32 cellular contexts compared by ENCODE assay signal in genomic region chr10:102593804-102594079, GRCh38. TPM values are rescaled to one million over a fixed set of nuclear protein-coding genes. Genes with fewer than 3 reads are reported as not detected.
DNase-seq lines count a peak whose midpoint lies in the region; ATAC-seq and TF ChIP-seq lines count a peak whose summit lies in the region.
"Had no signal": no experiment of that assay in that cellular context is flagged by ENCODE, and none has a peak within 500 bp of the region (broad histone marks: within the 10 kb centered on the region; RNA-seq: fewer than 3 reads in every experiment).

No MANE protein-coding gene starts in this region.

- peaks cover 53% of the 10 kb centered on the region for H3K4me1 ChIP-seq in mesodermal cell (ENCODE audit: control insufficient read depth, insufficient read depth, low read length, poor library complexity, severe bottlenecking)
- H3K4me1 ChIP-seq: prostate gland had no signal

- H3K27ac ChIP-seq in angular gyrus (ENCODE audit: low read depth, low read length) = peak overlapping the region; percentile 38
- peak overlapping the region; percentile 87 for H3K27ac ChIP-seq in mesodermal cell (ENCODE audit: low read depth, low read length, severe bottlenecking)
- H3K27ac ChIP-seq: KMS-11, left ventricle myocardium inferior, prostate gland, VCaP had no signal

- peak overlapping the region; percentile 46 for H3K27ac Mint-ChIP-seq in activated CD8-positive, alpha-beta T cell treated with anti-CD3 and anti-CD28 coated beads, Interleukin-2, amount 10 ng/mL, durations not matched to agents 7 days and 5 days
- H3K27ac Mint-ChIP-seq in activated CD8-positive, alpha-beta T cell treated with anti-CD3 and anti-CD28 coated beads for 36 hours = no peak overlapping the region
- H3K27ac Mint-ChIP-seq: CD4-positive, alpha-beta T cell; type B pancreatic cell had no signal

- 84 to 87% methylated on average over 3 to 4 of the region's 6 CpGs for WGBS in mesodermal cell (ENCODE audit: insufficient coverage in 2 of 2), 2 experiments

- H3K4me1 Mint-ChIP-seq in activated CD8-positive, alpha-beta T cell treated with anti-CD3 and anti-CD28 coated beads, Interleukin-2, amount 10 ng/mL, durations not matched to agents 7 days and 5 days (ENCODE audit: low read depth) = peaks cover 5% of the 10 kb centered on the region
- no peaks in the 10 kb centered on the region for H3K4me1 Mint-ChIP-seq in activated CD8-positive, alpha-beta T cell treated with anti-CD3 and anti-CD28 coated beads for 36 hours (ENCODE audit: low read depth)

- no peak for TF ChIP-seq CTCF in activated CD8-positive, alpha-beta T cell treated with anti-CD3 and anti-CD28 coated beads for 36 hours (IDR thresholded peaks at IDR 0.05)

- no peak overlapping the region for H3K4me3 Mint-ChIP-seq in activated CD8-positive, alpha-beta T cell treated with anti-CD3 and anti-CD28 coated beads, Interleukin-2, amount 10 ng/mL, durations not matched to agents 7 days and 5 days
- no peak overlapping the region for H3K4me3 Mint-ChIP-seq in activated CD8-positive, alpha-beta T cell treated with anti-CD3 and anti-CD28 coated beads for 36 hours
- H3K4me3 Mint-ChIP-seq: CD4-positive, alpha-beta T cell; naive B cell; type B pancreatic cell had no signal

- CTCF ChIA-PET in activated CD8-positive, alpha-beta T cell treated with anti-CD3 and anti-CD28 coated beads, Interleukin-2, amount 10 ng/mL, durations not matched to agents 7 days and 5 days (lab: Charles Lee) = interaction anchor here (0.7 to 6.1 kb wide), 2 partner anchors 10 to 91 kb away, joined by 3 to 25 read pairs; no protein-coding TSS in a partner anchor
- CTCF ChIA-PET in activated CD8-positive, alpha-beta T cell treated with anti-CD3 and anti-CD28 coated beads for 36 hours (lab: Charles Lee) = interaction anchor here (5.1 kb wide), 1 partner anchor 10 kb away, joined by 29 read pairs; no protein-coding TSS in a partner anchor

- H3K4me3 ChIP-seq in mesodermal cell (ENCODE audit: extremely low read depth, insufficient read depth, low read length, poor library complexity, severe bottlenecking) = no peak overlapping the region
- H3K4me3 ChIP-seq: left ventricle myocardium inferior, prostate gland had no signal

- no peak for DNase-seq in activated CD8-positive, alpha-beta T cell treated with anti-CD3 and anti-CD28 coated beads, Interleukin-2, amount 10 ng/mL, durations not matched to agents 7 days and 5 days
- DNase-seq in activated CD8-positive, alpha-beta T cell treated with anti-CD3 and anti-CD28 coated beads for 36 hours = no peak
- DNase-seq in glomerular visceral epithelial cell (ENCODE audit: extremely low spot score) (no peak), cerebellar cortex (ENCODE audit: low spot score) (no peak), left colon (no peak)
- DNase-seq: 8988T; activated CD4-positive, alpha-beta T cell treated with anti-CD3 and anti-CD28 coated beads for 48 hours; activated effector memory CD4-positive, alpha-beta T cell treated with Interleukin-2 at 50 U/mL for 16 hours; amygdala; CD4-positive, alpha-beta T cell; DND-41; effector CD4-positive, alpha-beta T cell; left ventricle myocardium inferior; midbrain; naive B cell; NCI-H1417; NCI-H2029 treated with DMSO at 0.1 percent for 48 hours; NCI-H345; NCI-H69; SHP77 treated with DMSO at 0.1 percent for 48 hours; stimulated activated CD4-positive, alpha-beta T cell treated with anti-CD3 and anti-CD28 coated beads, Interleukin-4, amount 100 ng/mL, for 1 hour; T-helper 9 cell had no signal

- H3K36me3 Mint-ChIP-seq in activated CD8-positive, alpha-beta T cell treated with anti-CD3 and anti-CD28 coated beads, Interleukin-2, amount 10 ng/mL, durations not matched to agents 7 days and 5 days (ENCODE audit: low read depth) = no peaks in the 10 kb centered on the region
- peaks cover 5% of the 10 kb centered on the region for H3K36me3 Mint-ChIP-seq in activated CD8-positive, alpha-beta T cell treated with anti-CD3 and anti-CD28 coated beads for 36 hours (ENCODE audit: low read depth)
- H3K36me3 Mint-ChIP-seq: activated naive CD4-positive, alpha-beta T cell treated with anti-CD3 and anti-CD28 coated beads, Interleukin-2, amount 50 U/mL, for 72 hours had no signal

- peaks cover 61% of the 10 kb centered on the region for H3K36me3 ChIP-seq in mesodermal cell (ENCODE audit: control insufficient read depth, insufficient read depth, low read length)
- H3K36me3 ChIP-seq: prostate gland had no signal

- H3K9me3 ChIP-seq in mesodermal cell (ENCODE audit: control insufficient read depth, low read length) = no peaks in the 10 kb centered on the region
- H3K9me3 ChIP-seq: left ventricle myocardium inferior, prostate gland had no signal

- POLR2A ChIA-PET in activated CD8-positive, alpha-beta T cell treated with anti-CD3 and anti-CD28 coated beads, Interleukin-2, amount 10 ng/mL, durations not matched to agents 7 days and 5 days (lab: Charles Lee) = no interaction called here
- POLR2A ChIA-PET in activated CD8-positive, alpha-beta T cell treated with anti-CD3 and anti-CD28 coated beads for 36 hours (lab: Charles Lee) = no interaction called here

- no peak for ATAC-seq in activated CD8-positive, alpha-beta T cell treated with anti-CD3 and anti-CD28 coated beads, Interleukin-2, amount 10 ng/mL, durations not matched to agents 7 days and 5 days
- ATAC-seq in activated CD8-positive, alpha-beta T cell treated with anti-CD3 and anti-CD28 coated beads for 36 hours = no peak
- ATAC-seq in GM21515 (IDR thresholded peaks at IDR 0.05; ENCODE audit: unreplicated experiment) (no peak), left colon (no peak)
- ATAC-seq: activated naive CD4-positive, alpha-beta T cell treated with anti-CD3 and anti-CD28 coated beads, Interleukin-2, amount 50 U/mL, for 72 hours; Panc1; sciatic nerve had no signal

- intact Hi-C loops in activated CD8-positive, alpha-beta T cell treated with anti-CD3 and anti-CD28 coated beads for 36 hours (cut with micrococcal nuclease) = no loop called here
- intact Hi-C loops in left colon (cut with DNase I, micrococcal nuclease) = no loop called here

- no peaks in the 10 kb centered on the region for H3K9me3 Mint-ChIP-seq in activated CD8-positive, alpha-beta T cell treated with anti-CD3 and anti-CD28 coated beads, Interleukin-2, amount 10 ng/mL, durations not matched to agents 7 days and 5 days (ENCODE audit: insufficient read depth)
- no peaks in the 10 kb centered on the region for H3K9me3 Mint-ChIP-seq in activated CD8-positive, alpha-beta T cell treated with anti-CD3 and anti-CD28 coated beads for 36 hours
- H3K9me3 Mint-ChIP-seq: activated naive CD4-positive, alpha-beta T cell treated with anti-CD3 and anti-CD28 coated beads, Interleukin-2, amount 50 U/mL, for 72 hours; CD4-positive, alpha-beta T cell; naive B cell; type B pancreatic cell had no signal

- no peaks in the 10 kb centered on the region for H3K27me3 Mint-ChIP-seq in activated CD8-positive, alpha-beta T cell treated with anti-CD3 and anti-CD28 coated beads, Interleukin-2, amount 10 ng/mL, durations not matched to agents 7 days and 5 days (ENCODE audit: low read depth)
- H3K27me3 Mint-ChIP-seq in activated CD8-positive, alpha-beta T cell treated with anti-CD3 and anti-CD28 coated beads for 36 hours = no peaks in the 10 kb centered on the region
- H3K27me3 Mint-ChIP-seq: CD4-positive, alpha-beta T cell; naive B cell; type B pancreatic cell had no signal

RNA-seq across cellular contexts. Expression of gene TRIM8, which starts 50.5 kb away (rescaled TPM):
- total RNA-seq in activated CD8-positive, alpha-beta T cell treated with anti-CD3 and anti-CD28 coated beads, Interleukin-2, amount 10 ng/mL, durations not matched to agents 7 days and 5 days = 10 to 100 TPM; 45.0 to 47.1 TPM
- total RNA-seq in activated CD8-positive, alpha-beta T cell treated with anti-CD3 and anti-CD28 coated beads for 36 hours = 10 to 100 TPM; 39.5 to 39.8 TPM
- polyA plus RNA-seq in mesodermal cell (2013, experiment 1 of 2) = 138 TPM
- polyA plus RNA-seq in mesodermal cell (2013, experiment 2 of 2) = 118 TPM
- total RNA-seq in left colon = 10 to 100 TPM; 58.4 to 64.0 TPM
